ENCODE assay signal across 13 cellular contexts in the genomic region with DNA sequence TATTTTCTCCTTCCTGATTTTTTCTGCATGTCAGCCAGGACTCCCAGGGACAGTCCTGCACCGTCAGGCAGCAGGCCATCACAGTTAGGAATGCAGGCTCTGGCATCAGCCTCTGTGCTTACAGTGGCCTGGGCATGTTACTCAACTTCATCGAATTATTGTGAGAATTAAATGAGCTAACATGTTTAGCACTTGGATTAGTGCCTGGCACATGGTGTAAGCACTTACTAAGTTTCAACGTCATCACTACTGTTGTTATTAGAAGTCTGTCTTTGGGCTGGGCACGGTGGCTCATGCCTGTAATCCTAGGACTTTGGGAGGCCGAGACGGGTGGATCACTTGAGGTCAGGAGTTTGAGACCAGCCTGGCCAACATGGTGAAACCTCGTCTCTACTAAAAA. TPM values are rescaled to one million over a fixed set of nuclear protein-coding genes. Genes with fewer than 3 reads are reported as not detected.
DNase-seq lines count a peak whose midpoint lies in the region; ATAC-seq, FAIRE-seq and TF ChIP-seq lines count a peak whose summit lies in the region.
"Had no signal": no experiment of that assay in that cellular context is flagged by ENCODE, and none has a peak within 500 bp of the region (broad histone marks: within the 10 kb centered on the region; RNA-seq: fewer than 3 reads in every experiment).

No MANE protein-coding gene starts in this region.

- H3K4me1 ChIP-seq in astrocyte (ENCODE audit: insufficient read depth, low read length) (no peaks in the 10 kb centered on the region), heart left ventricle (peaks cover 0 to 8% (median 0%) of the 10 kb centered on the region in 12 donors), sigmoid colon (peaks cover 0 to 12% (median 3%) of the 10 kb centered on the region in 4 donors), Karpas-422 (ENCODE audit: low read length) (no peaks in the 10 kb centered on the region; the same call in 1 of the 2 replicates)

- H4K20me1 ChIP-seq in astrocyte (ENCODE audit: insufficient read depth, low read length) (no peaks in the 10 kb centered on the region), Karpas-422 (ENCODE audit: insufficient read depth, low read depth, low read length) (no peaks in the 10 kb centered on the region)

- H3K9ac ChIP-seq in astrocyte (ENCODE audit: low read length) = no peak overlapping the region
- no peak overlapping the region for H3K9ac ChIP-seq in Karpas-422 (ENCODE audit: low read length)

- H3K4me3 ChIP-seq in astrocyte (ENCODE audit: insufficient read depth, low read depth, low read length) (no peak overlapping the region), heart left ventricle (no peak overlapping the region), sigmoid colon (no peak overlapping the region), Karpas-422 (ENCODE audit: low read length) (no peak overlapping the region)

- H3K27ac ChIP-seq in astrocyte (ENCODE audit: low read depth, low read length) = no peak overlapping the region
- peak overlapping the region in 7 of 12 donors; percentile 29 to 70 (median 49) for H3K27ac ChIP-seq in heart left ventricle
- H3K27ac ChIP-seq in sigmoid colon = peak overlapping the region; percentile 63 to 80 (median 73)
- H3K27ac ChIP-seq in Karpas-422 (ENCODE audit: low read length) = no peak overlapping the region

- H3K9me3 ChIP-seq in astrocyte (ENCODE audit: insufficient read depth, low read depth, low read length) (no peaks in the 10 kb centered on the region), heart left ventricle (no peaks in the 10 kb centered on the region), sigmoid colon (no peaks in the 10 kb centered on the region), Karpas-422 (ENCODE audit: low read length) (no peaks in the 10 kb centered on the region)

- H3K9me3 Mint-ChIP-seq in astrocyte (ENCODE audit: unreplicated experiment) = no peaks in the 10 kb centered on the region
- H3K9me3 Mint-ChIP-seq: CD8-positive, alpha-beta T cell; natural killer cell treated with Interleukin-12 subunit alpha and Interleukin-12 subunit beta and Interleukin-15 and Interleukin-18, amount 100 ng/mL, for 72 hours; stimulated activated naive CD8-positive, alpha-beta T cell treated with anti-CD3 and anti-CD28 coated beads, Interleukin-15, Interleukin-2, amounts not matched to agents 100 ng/mL and 50 ng/mL, for 24 hours had no signal

- H3K36me3 Mint-ChIP-seq in astrocyte (ENCODE audit: low read depth, unreplicated experiment) = peaks cover 12% of the 10 kb centered on the region
- H3K36me3 Mint-ChIP-seq: natural killer cell treated with Interleukin-12 subunit alpha and Interleukin-12 subunit beta and Interleukin-15 and Interleukin-18, amount 100 ng/mL, for 72 hours had no signal

- H3K4me1 Mint-ChIP-seq in astrocyte (ENCODE audit: low read depth, unreplicated experiment) = no peaks in the 10 kb centered on the region
- H3K4me1 Mint-ChIP-seq: activated CD4-positive, alpha-beta T cell treated with anti-CD3 and anti-CD28 coated beads for 36 hours had no signal

- no peak for FAIRE-seq in astrocyte (lab: Jason Lieb, UNC)
- FAIRE-seq in H54 (lab: Jason Lieb, UNC) = no peak

- no peak overlapping the region for H2AFZ ChIP-seq in astrocyte (ENCODE audit: low read depth, low read length)
- H2AFZ ChIP-seq in Karpas-422 (ENCODE audit: low read length) = no peak overlapping the region

- H3K4me3 Mint-ChIP-seq in astrocyte (ENCODE audit: unreplicated experiment) = no peak overlapping the region
- H3K4me3 Mint-ChIP-seq: activated CD4-positive, alpha-beta T cell treated with anti-CD3 and anti-CD28 coated beads for 36 hours; CD8-positive, alpha-beta T cell; natural killer cell treated with Interleukin-12 subunit alpha and Interleukin-12 subunit beta and Interleukin-15 and Interleukin-18, amount 100 ng/mL, for 72 hours; stimulated activated naive CD8-positive, alpha-beta T cell treated with anti-CD3 and anti-CD28 coated beads, Interleukin-15, Interleukin-2, amounts not matched to agents 100 ng/mL and 50 ng/mL, for 24 hours had no signal

- TF ChIP-seq CTCF in astrocyte (IDR thresholded peaks at IDR 0.05; ENCODE audit: insufficient read depth, low read depth, low read length) = no peak
- TF ChIP-seq CTCF in heart left ventricle (IDR thresholded peaks at IDR 0.05) = no peak
- no peak for TF ChIP-seq CTCF in sigmoid colon (IDR thresholded peaks at IDR 0.05)

- peak; percentile 83 to 91 (median 90) for ATAC-seq in heart left ventricle
- ATAC-seq: activated CD4-positive, alpha-beta T cell treated with anti-CD3 and anti-CD28 coated beads for 36 hours; CD8-positive, alpha-beta T cell; natural killer cell treated with Interleukin-12 subunit alpha and Interleukin-12 subunit beta and Interleukin-15 and Interleukin-18, amount 100 ng/mL, for 72 hours had no signal

- no peaks in the 10 kb centered on the region for H3K79me2 ChIP-seq in astrocyte (ENCODE audit: insufficient read depth, low read length)
- no peaks in the 10 kb centered on the region for H3K79me2 ChIP-seq in Karpas-422 (ENCODE audit: low read length)

- H3K4me2 ChIP-seq in astrocyte (ENCODE audit: low read length) = no peak overlapping the region
- no peak overlapping the region for H3K4me2 ChIP-seq in Karpas-422 (ENCODE audit: low read depth, low read length, poor library complexity, severe bottlenecking)

- DNase-seq in ELR (ENCODE audit: low read depth) = peak; percentile 30
- peak; percentile 78 for DNase-seq in astrocyte (ENCODE audit: low read depth)
- DNase-seq in heart left ventricle = peak in 3 of 5 donors; percentile 16 to 73 (median 60)
- DNase-seq in sigmoid colon = peak; percentile 89
- DNase-seq in midbrain (lab: John Stamatoyannopoulos, UW) = no peak
- no peak for DNase-seq in globus pallidus (ENCODE audit: low spot score)
- DNase-seq in Karpas-422 = no peak
- no peak for DNase-seq in H54 (ENCODE audit: insufficient read length, low spot score)
- DNase-seq: activated CD4-positive, alpha-beta T cell treated with anti-CD3 and anti-CD28 coated beads for 36 hours; CD8-positive, alpha-beta T cell; MV-4-11 had no signal

- H3K36me3 ChIP-seq in astrocyte (ENCODE audit: insufficient read depth, low read length) (peaks cover 14% of the 10 kb centered on the region), heart left ventricle (peaks cover 0 to 77% (median 60%) of the 10 kb centered on the region in 9 donors), sigmoid colon (peaks cover 5 to 54% (median 9%) of the 10 kb centered on the region in 4 donors), Karpas-422 (ENCODE audit: insufficient read depth, low read length) (peaks cover 17% of the 10 kb centered on the region; the same call in 1 of the 2 replicates)

- no peaks in the 10 kb centered on the region for H3K9me2 ChIP-seq in Karpas-422 (replicated peaks; ENCODE audit: insufficient read depth, low read length)

- H3K27me3 ChIP-seq in astrocyte (ENCODE audit: insufficient read depth, low read length) = no peaks in the 10 kb centered on the region
- H3K27me3 ChIP-seq in heart left ventricle = no peaks in the 10 kb centered on the region
- no peaks in the 10 kb centered on the region for H3K27me3 ChIP-seq in sigmoid colon
- H3K27me3 ChIP-seq in Karpas-422 (ENCODE audit: low read length) = no peaks in the 10 kb centered on the region

- TF ChIP-seq EP300 in sigmoid colon (IDR thresholded peaks at IDR 0.05) = peak in 3 of 4 donors; percentile 61 to 93 (median 74)

- no peak overlapping the region for H3K27ac Mint-ChIP-seq in astrocyte (ENCODE audit: unreplicated experiment)
- H3K27ac Mint-ChIP-seq: activated CD4-positive, alpha-beta T cell treated with anti-CD3 and anti-CD28 coated beads for 36 hours; CD8-positive, alpha-beta T cell; natural killer cell treated with Interleukin-12 subunit alpha and Interleukin-12 subunit beta and Interleukin-15 and Interleukin-18, amount 100 ng/mL, for 72 hours; stimulated activated naive CD8-positive, alpha-beta T cell treated with anti-CD3 and anti-CD28 coated beads, Interleukin-15, Interleukin-2, amounts not matched to agents 100 ng/mL and 50 ng/mL, for 24 hours had no signal

- TF ChIP-seq POLR2A in heart left ventricle (IDR thresholded peaks at IDR 0.05) = no peak
- no peak for TF ChIP-seq POLR2A in sigmoid colon (IDR thresholded peaks at IDR 0.05)
- no peak for TF ChIP-seq POLR2A in H54 (IDR thresholded peaks at IDR 0.05; ENCODE audit: low read depth, low read length)

- H3K27me3 Mint-ChIP-seq in astrocyte (ENCODE audit: low read depth, unreplicated experiment) = no peaks in the 10 kb centered on the region
- H3K27me3 Mint-ChIP-seq: activated CD4-positive, alpha-beta T cell treated with anti-CD3 and anti-CD28 coated beads for 36 hours; natural killer cell treated with Interleukin-12 subunit alpha and Interleukin-12 subunit beta and Interleukin-15 and Interleukin-18, amount 100 ng/mL, for 72 hours; stimulated activated naive CD8-positive, alpha-beta T cell treated with anti-CD3 and anti-CD28 coated beads, Interleukin-15, Interleukin-2, amounts not matched to agents 100 ng/mL and 50 ng/mL, for 24 hours had no signal

- intact Hi-C loops in heart left ventricle (cut with DNase I) (no loop called here), sigmoid colon (cut with DNase I) (no loop called here)

- 63 to 72% (median 66%) methylated on average over 7 of the region's 7 CpGs for WGBS in heart left ventricle, 4 donors
- WGBS in sigmoid colon, 2 donors = 88% methylated on average over 7 of the region's 7 CpGs

RNA-seq across cellular contexts. Expression of a gene that starts 45.1 kb away (rescaled TPM):
- 23.9 and 25.0 TPM in 2 replicates for total RNA-seq in astrocyte
- total RNA-seq in heart left ventricle = 10 to 100 TPM; 22.0 to 36.4 (median 32.9) TPM
- polyA plus RNA-seq in heart left ventricle = 10 to 100 TPM; 13.8 to 27.3 TPM
- total RNA-seq in sigmoid colon = 10 to 100 TPM; 26.0 to 44.9 (median 36.4) TPM
- polyA plus RNA-seq in sigmoid colon = 10 to 100 TPM; 16.6 to 23.4 (median 23.0) TPM
- 35.1 and 42.3 TPM in 2 replicates for total RNA-seq in Karpas-422 (2014; rRNA removed; shearing (Covaris generic); ENCODE audit: low replicate concordance)

Comparison
In these comparisons a context has a peak if more than half of its experiments do, and no peak if none do; other contexts are left out.
1. DNase-seq: peak in ELR (single experiment), astrocyte (single experiment), heart left ventricle (3 of 5) and sigmoid colon (single experiment); none in midbrain (single experiment), globus pallidus (single experiment), Karpas-422 (single experiment) and H54 (single experiment).
2. H3K27ac ChIP-seq: peak in heart left ventricle (7 of 12) and sigmoid colon (4 of 4); none in astrocyte (single experiment) and Karpas-422 (single experiment).